In the genomic region with DNA sequence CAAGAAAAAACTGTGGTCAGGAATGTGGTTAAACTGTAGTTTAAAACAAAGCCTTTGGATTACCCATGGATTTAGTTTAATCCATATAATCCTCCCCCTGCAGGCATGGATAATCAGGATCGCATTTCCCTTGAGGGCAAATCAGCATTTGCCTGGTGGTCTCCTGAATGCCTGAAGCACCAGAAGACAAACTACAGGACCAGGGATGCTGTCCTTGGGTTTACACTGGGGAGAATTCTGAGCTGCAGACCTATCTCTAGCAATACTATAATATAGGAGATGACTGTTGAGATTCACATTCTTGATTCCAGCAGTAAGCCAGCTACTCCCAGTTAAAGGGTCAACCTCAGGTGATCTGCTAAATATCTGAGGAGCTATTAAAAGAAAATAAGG, we compare ENCODE assay signal across 17 cellular contexts. TPM values are rescaled to one million over a fixed set of nuclear protein-coding genes. Genes with fewer than 3 reads are reported as not detected.
DNase-seq lines count a peak whose midpoint lies in the region; ATAC-seq and TF ChIP-seq lines count a peak whose summit lies in the region.
"Had no signal": no experiment of that assay in that cellular context is flagged by ENCODE, and none has a peak within 500 bp of the region (broad histone marks: within the 10 kb centered on the region; RNA-seq: fewer than 3 reads in every experiment).

No MANE protein-coding gene starts in this region.

- H3K14ac ChIP-seq in trophoblast cell (ENCODE audit: low read length) = no peak overlapping the region

- POLR2A ChIA-PET in PC-3 (lab: Charles Lee; ENCODE audit: unreplicated experiment) = no interaction called here

- H3K4me2 ChIP-seq in PC-3 (ENCODE audit: low read length) = 0 out of 2 replicates have a peak overlapping the region, but pooled peaks have one; percentile 14
- no peak overlapping the region for H3K4me2 ChIP-seq in trophoblast cell (ENCODE audit: low read length)

- H3K79me2 ChIP-seq in PC-3 (ENCODE audit: low read length) (peaks cover 70% of the 10 kb centered on the region), trophoblast cell (ENCODE audit: control insufficient read depth, insufficient read depth, low read length, poor library complexity) (no peaks in the 10 kb centered on the region)

- H3K4me1 ChIP-seq in PC-3 (ENCODE audit: insufficient read depth, low read length) (peaks cover 13% of the 10 kb centered on the region), trophoblast cell (ENCODE audit: control insufficient read depth in 1 of 2, insufficient read depth in 2 of 2, low read length in 2 of 2) (peaks cover 2 to 6% of the 10 kb centered on the region in 2 experiments)

- H4K91ac ChIP-seq in trophoblast cell (ENCODE audit: low read depth, low read length) = no peak overlapping the region

- H4K8ac ChIP-seq in trophoblast cell (ENCODE audit: low read depth, low read length) = no peak overlapping the region

- no peak overlapping the region for H3K4me3 ChIP-seq in PC-3 (ENCODE audit: low read length)
- H3K4me3 ChIP-seq in fibroblast of villous mesenchyme (ENCODE audit: low read depth, low read length) = no peak overlapping the region
- no peak overlapping the region for H3K4me3 ChIP-seq in trophoblast cell (ENCODE audit: low read depth, low read length)
- H3K4me3 ChIP-seq: esophagus squamous epithelium, SK-N-MC had no signal

- H4K12ac ChIP-seq in trophoblast cell (ENCODE audit: low read depth, low read length) = no peak overlapping the region

- no peak overlapping the region for H2BK5ac ChIP-seq in trophoblast cell (ENCODE audit: low read depth, low read length, poor library complexity)

- H3K36me3 ChIP-seq in PC-3 (ENCODE audit: low read depth, low read length) = peaks cover 5% of the 10 kb centered on the region; the same call in 1 of the 2 replicates
- peaks cover 0 to 2% of the 10 kb centered on the region in 2 experiments for H3K36me3 ChIP-seq in trophoblast cell (ENCODE audit: control insufficient read depth in 1 of 2, insufficient read depth in 2 of 2, low read length in 2 of 2)

- peak overlapping the region; percentile 37 for H2BK12ac ChIP-seq in trophoblast cell (ENCODE audit: low read length)

- H3K79me1 ChIP-seq in trophoblast cell (ENCODE audit: low read length) = no peaks in the 10 kb centered on the region

- H2BK120ac ChIP-seq in trophoblast cell (ENCODE audit: insufficient read depth, low read length, poor library complexity) = no peak overlapping the region

- H3K18ac ChIP-seq in trophoblast cell (ENCODE audit: low read length) = no peak overlapping the region

- H3K9ac ChIP-seq in PC-3 (ENCODE audit: low read length) (no peak overlapping the region), trophoblast cell (ENCODE audit: low read length) (no peak overlapping the region)

- no peaks in the 10 kb centered on the region for H3K27me3 ChIP-seq in PC-3 (ENCODE audit: low read length)
- H3K27me3 ChIP-seq in trophoblast cell (ENCODE audit: insufficient read depth, low read length) = no peaks in the 10 kb centered on the region
- H3K27me3 ChIP-seq: esophagus squamous epithelium had no signal

- H3K27ac ChIP-seq in PC-3 (ENCODE audit: low read length) = no peak overlapping the region
- no peak overlapping the region for H3K27ac ChIP-seq in trophoblast cell (ENCODE audit: low read depth, low read length)
- H3K27ac ChIP-seq: esophagus squamous epithelium, SK-N-MC had no signal

- H3K9me3 ChIP-seq in PC-3 (ENCODE audit: low read length) (no peaks in the 10 kb centered on the region), trophoblast cell (ENCODE audit: insufficient read depth, low read depth, low read length) (no peaks in the 10 kb centered on the region)
- H3K9me3 ChIP-seq: esophagus squamous epithelium had no signal

- ATAC-seq in PC-3 (peak; percentile 37; the same call in 1 of the 2 replicates), GM19351 (IDR thresholded peaks at IDR 0.05; ENCODE audit: unreplicated experiment) (no peak), GM18858 (IDR thresholded peaks at IDR 0.05; ENCODE audit: unreplicated experiment) (no peak)

- DNase-seq in ELF-1 (ENCODE audit: low read depth, low spot score) = peak; percentile 74
- peak; percentile 7 for DNase-seq in PC-3
- DNase-seq in fibroblast of villous mesenchyme (ENCODE audit: low read depth) = peak; percentile 42
- no peak for DNase-seq in trophoblast cell
- DNase-seq in SKM-1 treated with dmso at 0.1 percent for 144 hours (lab: John Stamatoyannopoulos, UW; ENCODE audit: unreplicated experiment) = no peak
- no peak for DNase-seq in NCI-H526 treated with DMSO at 0.1 percent for 48 hours (lab: John Stamatoyannopoulos, UW)
- DNase-seq: activated CD4-positive, CD25-positive, alpha-beta regulatory T cell; activated naive CD8-positive, alpha-beta T cell treated with anti-CD3 and anti-CD28 coated beads for 36 hours; CD4-positive, alpha-beta T cell; cerebellar nuclear complex; esophagus squamous epithelium; NCI-H1417 treated with DMSO at 0.1 percent for 48 hours; NCI-H69; stimulated activated naive CD4-positive, alpha-beta T cell treated with Interleukin-2 at 50 U/mL for 16 hours had no signal

- no peak overlapping the region for H2AFZ ChIP-seq in PC-3 (ENCODE audit: low read length)
- no peak overlapping the region for H2AFZ ChIP-seq in trophoblast cell (ENCODE audit: insufficient read depth, low read length, poor library complexity)

- no CpG with 5 or more reads among the region's 1 CpG for WGBS in trophoblast cell (ENCODE audit: extremely low coverage, insufficient coverage, insufficient read length)

- no peak overlapping the region for H3K4ac ChIP-seq in trophoblast cell (ENCODE audit: low read depth, low read length)

- BruUV-seq in PC-3 (replicated peaks; lab: Mats Ljungman, UMichigan) = no TSS peak

- no peaks in the 10 kb centered on the region for H3K9me2 ChIP-seq in PC-3 (replicated peaks; ENCODE audit: low read length)

- H2AK5ac ChIP-seq in trophoblast cell (ENCODE audit: low read length) = no peak overlapping the region

- CTCF ChIA-PET in PC-3 (lab: Charles Lee) = interaction anchor here (1.2 kb wide), 1 partner anchor 91 kb away, joined by 14 read pairs; no protein-coding TSS in a partner anchor

- TF ChIP-seq CTCF in PC-3 (conservative IDR thresholded peaks at IDR 0.05; ENCODE audit: low read depth, low read length) (no peak), fibroblast of villous mesenchyme (IDR thresholded peaks at IDR 0.05; ENCODE audit: insufficient read depth, low read depth, low read length) (no peak)

- no peaks in the 10 kb centered on the region for H3F3A ChIP-seq in PC-3 (ENCODE audit: low read length, unreplicated experiment)

- intact Hi-C loops in PC-3 (cut with micrococcal nuclease) = no loop called here

- no peaks in the 10 kb centered on the region for H4K20me1 ChIP-seq in PC-3 (ENCODE audit: low read length)

- no peak overlapping the region for H3K23ac ChIP-seq in trophoblast cell (ENCODE audit: low read length)

RNA-seq across cellular contexts. Expression of a gene that starts 10.6 kb away (rescaled TPM):
- total RNA-seq in PC-3 (2014; rRNA removed) (8.3 and 15.7 TPM in 2 replicates), fibroblast of villous mesenchyme (8.4 and 9.9 TPM in 2 replicates)
- polyA plus RNA-seq in trophoblast cell (2013) = 27.8 and 28.9 TPM in 2 replicates

Comparison
In these comparisons a context has a peak if more than half of its experiments do, and no peak if none do; other contexts are left out.
1. DNase-seq: peak in ELF-1 (single experiment), PC-3 (single experiment) and fibroblast of villous mesenchyme (single experiment); none in trophoblast cell (0 of 2), SKM-1 treated with dmso at 0.1 percent for 144 hours (single experiment) and NCI-H526 treated with DMSO at 0.1 percent for 48 hours (single experiment).